In genomic region chr2:235232474-235233435, GRCh38 we compare ENCODE assay signal across 17 cellular contexts.
"Had no signal": no experiment of that assay in that cellular context is flagged by ENCODE, and none has a peak within 500 bp of the region (broad histone marks: within the 10 kb centered on the region; RNA-seq: fewer than 3 reads in every experiment).

No MANE protein-coding gene starts in this region.

- H3K9me3 ChIP-seq: breast epithelium, neutrophil, upper lobe of left lung had no signal

- H3K36me3 Mint-ChIP-seq: naive B cell had no signal

- H3K27ac ChIP-seq: breast epithelium, epithelial cell of prostate, neutrophil, upper lobe of left lung had no signal

- H3K4me1 ChIP-seq: breast epithelium had no signal

- H3K9me3 Mint-ChIP-seq: activated naive CD8-positive, alpha-beta T cell treated with anti-CD3 and anti-CD28 coated beads, Interleukin-2, amount 50 U/mL, for 24 hours; dendritic cell treated with granulocyte-macrophage colony-stimulating factor and Interleukin-4, amounts not matched to agents 40 ng/mL and 50 ng/mL, for 4 days; stimulated activated naive CD8-positive, alpha-beta T cell treated with anti-CD3 and anti-CD28 coated beads, Interleukin-15, Interleukin-2, amounts not matched to agents 100 ng/mL and 50 ng/mL, for 24 hours; T-helper 2 cell treated with Interferon-gamma antibody and Interleukin-4, amounts not matched to agents 5 μg/mL and 100 μg/mL, for 36 hours had no signal

- H3K4me3 ChIP-seq: breast epithelium, skin epidermis, upper lobe of left lung had no signal

- H3K27me3 ChIP-seq: breast epithelium, neutrophil, upper lobe of left lung had no signal

- H3K27me3 Mint-ChIP-seq: dendritic cell treated with granulocyte-macrophage colony-stimulating factor and Interleukin-4, amounts not matched to agents 40 ng/mL and 50 ng/mL, for 4 days had no signal

- H3K36me3 ChIP-seq: breast epithelium, neutrophil, upper lobe of left lung had no signal

- H3K4me3 Mint-ChIP-seq: activated naive CD8-positive, alpha-beta T cell treated with anti-CD3 and anti-CD28 coated beads, Interleukin-2, amount 50 U/mL, for 24 hours; dendritic cell treated with granulocyte-macrophage colony-stimulating factor and Interleukin-4, amounts not matched to agents 40 ng/mL and 50 ng/mL, for 4 days; naive B cell; stimulated activated naive CD8-positive, alpha-beta T cell treated with anti-CD3 and anti-CD28 coated beads, Interleukin-15, Interleukin-2, amounts not matched to agents 100 ng/mL and 50 ng/mL, for 24 hours; T-helper 2 cell treated with Interferon-gamma antibody and Interleukin-4, amounts not matched to agents 5 μg/mL and 100 μg/mL, for 36 hours had no signal

- H3K27ac Mint-ChIP-seq: activated naive CD8-positive, alpha-beta T cell treated with anti-CD3 and anti-CD28 coated beads, Interleukin-2, amount 50 U/mL, for 24 hours; dendritic cell treated with granulocyte-macrophage colony-stimulating factor and Interleukin-4, amounts not matched to agents 40 ng/mL and 50 ng/mL, for 4 days; naive B cell; stimulated activated naive CD8-positive, alpha-beta T cell treated with anti-CD3 and anti-CD28 coated beads, Interleukin-15, Interleukin-2, amounts not matched to agents 100 ng/mL and 50 ng/mL, for 24 hours; T-helper 2 cell treated with Interferon-gamma antibody and Interleukin-4, amounts not matched to agents 5 μg/mL and 100 μg/mL, for 36 hours had no signal

- DNase-seq: activated CD4-positive, alpha-beta T cell treated with anti-CD3 and anti-CD28 coated beads, Interleukin-2, amount 50 U/mL, for 1 hour; activated CD4-positive, CD25-positive, alpha-beta regulatory T cell; activated naive CD4-positive, alpha-beta T cell treated with Interleukin-2 at 50 U/mL for 16 hours; activated naive CD8-positive, alpha-beta T cell treated with anti-CD3 and anti-CD28 coated beads, Interleukin-2, amount 50 U/mL, for 24 hours; aorta; cerebellar nuclear complex; effector memory CD4-positive, alpha-beta T cell; islet precursor cell; naive B cell; upper lobe of left lung had no signal

- ATAC-seq: activated naive CD8-positive, alpha-beta T cell treated with anti-CD3 and anti-CD28 coated beads, Interleukin-2, amount 50 U/mL, for 24 hours had no signal

- H3K4me1 Mint-ChIP-seq: activated naive CD8-positive, alpha-beta T cell treated with anti-CD3 and anti-CD28 coated beads, Interleukin-2, amount 50 U/mL, for 24 hours; naive B cell had no signal
